Comparison of ENCODE assay signal across 17 cellular contexts in the genomic region with DNA sequence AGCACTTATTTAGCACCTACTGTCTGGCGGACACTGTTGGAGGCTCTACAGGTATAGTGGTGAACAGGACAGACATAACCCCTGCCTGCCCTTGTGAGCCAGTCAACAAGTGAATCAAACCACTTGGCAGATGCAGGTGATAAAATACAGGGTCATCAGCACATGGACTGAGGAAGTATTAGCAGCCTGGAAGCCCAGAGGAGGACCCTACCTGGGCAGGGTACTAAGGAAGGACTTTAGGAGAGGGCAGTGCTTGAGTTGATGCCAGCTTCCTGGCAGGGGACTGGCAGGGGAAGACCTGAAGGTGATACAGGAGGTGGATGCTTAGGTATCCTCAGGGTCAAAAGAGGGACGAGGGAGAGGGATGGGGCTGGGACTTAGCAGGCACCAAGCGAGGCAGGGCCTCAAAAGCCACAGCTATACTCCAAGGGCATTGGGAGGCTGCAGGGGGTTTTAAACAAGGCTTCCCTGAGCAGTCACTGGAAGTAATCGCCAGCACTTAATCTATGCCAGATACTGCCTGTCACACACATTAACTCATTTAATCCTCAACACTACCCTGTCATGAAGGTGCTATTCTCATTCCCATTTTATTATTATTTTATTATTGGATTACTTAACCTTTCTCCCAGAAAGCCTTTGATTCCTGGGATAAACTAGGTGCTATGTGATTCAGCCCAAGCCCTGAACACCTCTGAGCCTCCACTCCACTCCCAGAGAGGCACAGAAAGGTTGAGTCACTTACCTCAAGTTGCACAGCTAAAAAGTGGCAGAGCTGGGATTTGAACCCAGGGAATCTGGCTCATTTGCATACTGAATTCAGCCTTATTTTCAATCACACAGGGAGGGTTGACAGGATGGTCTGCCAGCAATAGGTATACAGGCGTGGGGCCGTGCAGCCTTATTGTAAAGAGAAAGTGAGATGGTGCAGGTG.
"Had no signal": no experiment of that assay in that cellular context is flagged by ENCODE, and none has a peak within 500 bp of the region (broad histone marks: within the 10 kb centered on the region; RNA-seq: fewer than 3 reads in every experiment).

No MANE protein-coding gene starts in this region.

- DNase-seq: activated CD4-positive, alpha-beta T cell treated with anti-CD3 and anti-CD28 coated beads for 36 hours; activated CD4-positive, alpha-beta T cell treated with anti-CD3 and anti-CD28 coated beads, Interleukin-2, amount 50 U/mL, for 48 hours; activated gamma-delta T cell treated with Interleukin-2 at 50 U/mL for 16 hours; adrenal gland; foreskin keratinocyte; hippocampal formation; midbrain; sigmoid colon; stimulated activated CD4-positive, alpha-beta T cell treated with anti-CD3 and anti-CD28 coated beads, Interleukin-4, amount 100 ng/mL, for 4 hours; testis; upper lobe of left lung had no signal

- ATAC-seq: activated CD4-positive, alpha-beta T cell treated with anti-CD3 and anti-CD28 coated beads for 36 hours; activated naive CD4-positive, alpha-beta T cell treated with anti-CD3 and anti-CD28 coated beads, Interleukin-2, amount 50 U/mL, for 72 hours; foreskin keratinocyte; pancreas; stimulated activated memory B cell treated with anti-CD40 and anti-IgM and Interleukin-4, amounts not matched to agents 10 μg/mL and 1 μg/mL and 100 μg/mL, for 72 hours had no signal

- H3K4me1 ChIP-seq: adrenal gland, foreskin keratinocyte, pancreas, testis had no signal

- H3K27me3 ChIP-seq: adrenal gland, foreskin keratinocyte, pancreas, sigmoid colon, testis, upper lobe of left lung had no signal

- H3K9me3 ChIP-seq: adrenal gland, pancreas, sigmoid colon, testis, upper lobe of left lung had no signal

- H3K27ac ChIP-seq: adrenal gland, dorsolateral prefrontal cortex, foreskin keratinocyte, pancreas, sigmoid colon, testis, upper lobe of left lung had no signal

- FAIRE-seq: colon, keratinocyte, pancreas had no signal

- H3K4me3 ChIP-seq: adrenal gland, dorsolateral prefrontal cortex, pancreas, sigmoid colon, testis, upper lobe of left lung had no signal

- H3K36me3 ChIP-seq: pancreas, sigmoid colon, upper lobe of left lung had no signal
